ENCODE assay signal across 29 cellular contexts in genomic region chr9:98085058-98085457, GRCh38. TPM values are rescaled to one million over a fixed set of nuclear protein-coding genes. Genes with fewer than 3 reads are reported as not detected.
DNase-seq lines count a peak whose midpoint lies in the region; ATAC-seq and TF ChIP-seq lines count a peak whose summit lies in the region.
"Had no signal": no experiment of that assay in that cellular context is flagged by ENCODE, and none has a peak within 500 bp of the region (broad histone marks: within the 10 kb centered on the region; RNA-seq: fewer than 3 reads in every experiment).

No MANE protein-coding gene starts in this region.

- TF ChIP-seq POLR2A in spleen (IDR thresholded peaks at IDR 0.05) (no peak), tibial nerve (IDR thresholded peaks at IDR 0.05) (no peak)

- H3K4me3 ChIP-seq in CD4-positive, alpha-beta memory T cell (ENCODE audit: low read length in 2 of 2) = no peak overlapping the region
- H3K4me3 ChIP-seq in spleen = no peak overlapping the region
- H3K4me3 ChIP-seq in tibial nerve = no peak overlapping the region
- H3K4me3 ChIP-seq: esophagus muscularis mucosa, GM23248, lower lobe of right lung, mucosa of descending colon, uterus had no signal

- intact Hi-C loops in CD4-positive, alpha-beta memory T cell (cut with micrococcal nuclease) = no loop called here
- intact Hi-C loops in spleen (cut with DNase I; ENCODE audit: low total_unique reads) = no loop called here

- no peak for ATAC-seq in T-cell (replicated peaks in 1 of 4)
- ATAC-seq: lower lobe of right lung, mucosa of descending colon, PC-3, right cardiac atrium had no signal

- peaks cover 62% of the 10 kb centered on the region for H3K4me1 Mint-ChIP-seq in activated naive CD4-positive, alpha-beta T cell treated with anti-CD3 and anti-CD28 coated beads, Interleukin-2, amount 50 U/mL, for 24 hours
- peaks cover 32 to 61% (median 45%) of the 10 kb centered on the region in 4 donors for H3K4me1 Mint-ChIP-seq in CD4-positive, alpha-beta memory T cell
- peaks cover 52 to 63% (median 56%) of the 10 kb centered on the region in 3 donors for H3K4me1 Mint-ChIP-seq in T-cell

- CTCF ChIA-PET in CD4-positive, alpha-beta memory T cell (lab: Charles Lee; ENCODE audit: partially characterized antibody) = interaction anchor here (1.6 to 1.8 kb wide), 3 partner anchors 26 to 171 kb away, joined by 6 to 9 read pairs (median 8); partner anchors contain the start of genes TBC1D2 and TRIM14
- CTCF ChIA-PET in T-cell (lab: Charles Lee) = interaction anchor here in 1 of 2 donors (0.7 kb wide), 1 partner anchor 39 kb away, joined by 6 read pairs; no protein-coding TSS in a partner anchor

- no peak for DNase-seq in activated naive CD4-positive, alpha-beta T cell treated with anti-CD3 and anti-CD28 coated beads, Interleukin-2, amount 50 U/mL, for 16 hours
- DNase-seq in CD4-positive, alpha-beta memory T cell = no peak
- no peak for DNase-seq in T-cell
- peak; percentile 56 for DNase-seq in spleen
- no peak for DNase-seq in tibial nerve (ENCODE audit: low spot score in 2 of 2)
- DNase-seq in SW480 (ENCODE audit: low spot score) = no peak
- DNase-seq in SHP77 treated with DMSO at 0.1 percent for 48 hours (lab: John Stamatoyannopoulos, UW) = no peak
- DNase-seq: activated CD4-positive, alpha-beta T cell treated with anti-CD3 and anti-CD28 coated beads, Interleukin-2, amount 50 U/mL, for 1 hour; activated gamma-delta T cell treated with Interleukin-2 at 50 U/mL for 16 hours; aorta; caudate nucleus; cortex of kidney; EL; foreskin melanocyte; GM23248; Kasumi-1; lower lobe of right lung; mucosa of descending colon; NCI-H1694 treated with DMSO at 0.1 percent for 48 hours; NCI-H2171 treated with DMSO at 0.1 percent for 48 hours; NCI-H524; PC-3; right cardiac atrium; Right ventricle myocardium superior; stimulated activated CD4-positive, alpha-beta T cell treated with anti-CD3 and anti-CD28 coated beads, Interleukin-2, amount 100 ng/mL, for 48 hours; uterus had no signal

- no peaks in the 10 kb centered on the region for H3K9me3 Mint-ChIP-seq in activated naive CD4-positive, alpha-beta T cell treated with anti-CD3 and anti-CD28 coated beads, Interleukin-2, amount 50 U/mL, for 24 hours
- no peaks in the 10 kb centered on the region for H3K9me3 Mint-ChIP-seq in CD4-positive, alpha-beta memory T cell
- H3K9me3 Mint-ChIP-seq in T-cell = no peaks in the 10 kb centered on the region

- peaks cover 18% of the 10 kb centered on the region for H3K4me1 ChIP-seq in CD4-positive, alpha-beta memory T cell (ENCODE audit: insufficient read depth, low read length)
- H3K4me1 ChIP-seq in spleen = peaks cover 0 to 63% (median 20%) of the 10 kb centered on the region in 6 donors
- peaks cover 0 to 22% (median 3%) of the 10 kb centered on the region in 4 donors for H3K4me1 ChIP-seq in tibial nerve
- H3K4me1 ChIP-seq: uterus had no signal

- H3K27me3 ChIP-seq in CD4-positive, alpha-beta memory T cell (ENCODE audit: insufficient read depth, low read length) = no peaks in the 10 kb centered on the region
- H3K27me3 ChIP-seq in spleen (replicated peaks in 1 of 7) (no peaks in the 10 kb centered on the region), tibial nerve (no peaks in the 10 kb centered on the region)
- H3K27me3 ChIP-seq: esophagus muscularis mucosa, uterus had no signal

- H3K36me3 ChIP-seq in CD4-positive, alpha-beta memory T cell (ENCODE audit: insufficient read depth, low read length) = peaks cover 65% of the 10 kb centered on the region
- H3K36me3 ChIP-seq in spleen = peaks cover 0 to 92% (median 53%) of the 10 kb centered on the region in 6 donors
- peaks cover 0 to 58% (median 11%) of the 10 kb centered on the region in 3 donors for H3K36me3 ChIP-seq in tibial nerve
- H3K36me3 ChIP-seq: uterus had no signal

- H3K27ac ChIP-seq in CD4-positive, alpha-beta memory T cell (ENCODE audit: low read depth, low read length) = no peak overlapping the region
- H3K27ac ChIP-seq in spleen (peak overlapping the region in 1 of 8 donors; percentile 35), tibial nerve (no peak overlapping the region)
- H3K27ac ChIP-seq: C4-2B, esophagus muscularis mucosa, GM23248, lower lobe of right lung, uterus had no signal

- TF ChIP-seq CTCF in spleen (IDR thresholded peaks at IDR 0.05 in 8 of 11, conservative IDR thresholded peaks at IDR 0.05 in 3 of 11) (no peak), tibial nerve (IDR thresholded peaks at IDR 0.05) (no peak)

- 85 to 98% (median 97%) methylated on average over 4 of the region's 4 CpGs for WGBS in spleen, 5 donors
- 84 to 86% methylated on average over 4 of the region's 4 CpGs for WGBS in tibial nerve, 2 donors

- no peak overlapping the region for H3K4me3 Mint-ChIP-seq in activated naive CD4-positive, alpha-beta T cell treated with anti-CD3 and anti-CD28 coated beads, Interleukin-2, amount 50 U/mL, for 24 hours
- no peak overlapping the region for H3K4me3 Mint-ChIP-seq in CD4-positive, alpha-beta memory T cell
- no peak overlapping the region for H3K4me3 Mint-ChIP-seq in T-cell

- TF ChIP-seq EP300 in tibial nerve (IDR thresholded peaks at IDR 0.05) = no peak

- no peaks in the 10 kb centered on the region for H3K9me3 ChIP-seq in CD4-positive, alpha-beta memory T cell (ENCODE audit: control insufficient read depth in 1 of 2, low read length in 2 of 2)
- no peaks in the 10 kb centered on the region for H3K9me3 ChIP-seq in spleen
- no peaks in the 10 kb centered on the region for H3K9me3 ChIP-seq in tibial nerve
- H3K9me3 ChIP-seq: esophagus muscularis mucosa, lower lobe of right lung, mucosa of descending colon, uterus had no signal

- H3K36me3 Mint-ChIP-seq in activated naive CD4-positive, alpha-beta T cell treated with anti-CD3 and anti-CD28 coated beads, Interleukin-2, amount 50 U/mL, for 24 hours = peaks cover 18% of the 10 kb centered on the region
- H3K36me3 Mint-ChIP-seq in CD4-positive, alpha-beta memory T cell = peaks cover 51 to 84% of the 10 kb centered on the region in 2 donors
- H3K36me3 Mint-ChIP-seq in T-cell = peaks cover 63% of the 10 kb centered on the region

- H3K27ac Mint-ChIP-seq in activated naive CD4-positive, alpha-beta T cell treated with anti-CD3 and anti-CD28 coated beads, Interleukin-2, amount 50 U/mL, for 24 hours = peak overlapping the region; percentile 43
- peak overlapping the region; percentile 32 to 88 (median 64) for H3K27ac Mint-ChIP-seq in CD4-positive, alpha-beta memory T cell
- peak overlapping the region; percentile 81 to 82 for H3K27ac Mint-ChIP-seq in T-cell

- POLR2A ChIA-PET in CD4-positive, alpha-beta memory T cell (lab: Charles Lee; ENCODE audit: partially characterized antibody) = interaction anchor here (0.9 to 3.4 kb wide), 4 partner anchors 10 to 171 kb away, joined by 3 to 15 read pairs (median 6); partner anchors contain the start of gene TBC1D2
- POLR2A ChIA-PET in T-cell (lab: Charles Lee) = interaction anchor here in 1 of 2 donors (1.3 kb wide), 1 partner anchor 16 kb away, joined by 5 read pairs; no protein-coding TSS in a partner anchor

- no peaks in the 10 kb centered on the region for H3K27me3 Mint-ChIP-seq in activated naive CD4-positive, alpha-beta T cell treated with anti-CD3 and anti-CD28 coated beads, Interleukin-2, amount 50 U/mL, for 24 hours
- H3K27me3 Mint-ChIP-seq in CD4-positive, alpha-beta memory T cell = no peaks in the 10 kb centered on the region
- H3K27me3 Mint-ChIP-seq in T-cell = no peaks in the 10 kb centered on the region

RNA-seq across cellular contexts. Expression of gene NANS, which starts 28.5 kb away (rescaled TPM):
- 10 to 100 TPM; 22.1 to 23.2 TPM for total RNA-seq in CD4-positive, alpha-beta memory T cell
- 10 to 100 TPM; 34.6 to 55.3 TPM for polyA plus RNA-seq in CD4-positive, alpha-beta memory T cell
- total RNA-seq in T-cell (10 to 100 TPM; 21.7 to 57.5 (median 27.6) TPM), spleen (10 to 100 TPM; 44.2 to 87.3 (median 54.7) TPM), tibial nerve (10 to 100 TPM; 35.2 to 74.4 (median 44.6) TPM)
- polyA plus RNA-seq in spleen = 10 to 100 TPM; 30.6 to 53.1 (median 42.7) TPM

RNA-seq across cellular contexts. Expression of gene TRIM14, which starts 34.0 kb away (rescaled TPM):
- total RNA-seq in CD4-positive, alpha-beta memory T cell = 10 to 100 TPM; 86.1 to 86.2 TPM
- 10 to 100 TPM; 41.4 to 84.7 TPM for polyA plus RNA-seq in CD4-positive, alpha-beta memory T cell
- total RNA-seq in T-cell (10 to 100 TPM; 75.7 to 98.9 (median 85.3) TPM), spleen (10 to 100 TPM; 51.5 to 92.9 (median 68.4) TPM), tibial nerve (10 to 100 TPM in 3 of 4 donors, 1 to 10 TPM in 1; 9.4 to 16.8 (median 10.1) TPM)
- polyA plus RNA-seq in spleen = 10 to 100 TPM; 11.9 to 23.3 (median 13.9) TPM
